Comparison of ENCODE assay signal across 11 cellular contexts in the genomic region with DNA sequence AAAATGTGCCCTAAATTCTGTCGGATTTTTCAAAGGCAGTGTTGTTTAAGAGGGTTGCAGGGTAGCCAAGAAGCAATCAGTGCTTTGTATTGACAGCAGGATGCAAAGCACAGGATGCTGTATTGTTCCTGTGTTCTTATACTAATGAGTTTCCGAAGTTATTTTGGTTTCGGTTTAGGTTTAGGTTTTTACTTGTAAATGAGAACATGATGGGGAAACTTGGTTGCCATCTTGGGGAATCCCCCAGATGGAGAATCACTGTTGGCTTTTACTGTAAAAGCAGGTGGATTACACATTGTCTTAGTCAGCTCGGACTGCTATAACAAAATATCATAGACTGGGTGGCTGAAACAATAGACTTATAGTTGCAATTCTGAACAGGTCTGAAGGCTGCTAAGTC.
A peak's percentile ranks its signal among the peaks of the same experiment; 100 is the strongest.
DNase-seq lines count a peak whose midpoint lies in the region; ATAC-seq, FAIRE-seq and TF ChIP-seq lines count a peak whose summit lies in the region.
"Had no signal": no experiment of that assay in that cellular context is flagged by ENCODE, and none has a peak within 500 bp of the region (broad histone marks: within the 10 kb centered on the region; RNA-seq: fewer than 3 reads in every experiment).

No MANE protein-coding gene starts in this region.

- H3K4me3 Mint-ChIP-seq in naive thymus-derived CD4-positive, alpha-beta T cell = peak overlapping the region in 1 of 10 donors; percentile 16
- H3K4me3 Mint-ChIP-seq: CD8-positive, alpha-beta T cell had no signal

- no peaks in the 10 kb centered on the region for H3K27me3 ChIP-seq in OCI-LY3 (ENCODE audit: low read depth, low read length)
- no peaks in the 10 kb centered on the region for H3K27me3 ChIP-seq in naive thymus-derived CD4-positive, alpha-beta T cell (ENCODE audit: control insufficient read depth in 2 of 2, insufficient read depth in 2 of 2, low read length in 2 of 2)

- no peak for TF ChIP-seq CTCF in OCI-LY3 (IDR thresholded peaks at IDR 0.05; ENCODE audit: low read depth, low read length)

- H3K4me1 ChIP-seq in OCI-LY3 (ENCODE audit: low read length) = peaks cover 48% of the 10 kb centered on the region
- no peaks in the 10 kb centered on the region for H3K4me1 ChIP-seq in naive thymus-derived CD4-positive, alpha-beta T cell (ENCODE audit: control insufficient read depth in 2 of 2, insufficient read depth in 2 of 2, low read length in 2 of 2)

- H3K27ac Mint-ChIP-seq in naive thymus-derived CD4-positive, alpha-beta T cell = no peak overlapping the region
- H3K27ac Mint-ChIP-seq: CD8-positive, alpha-beta T cell had no signal

- POLR2A ChIA-PET in naive thymus-derived CD4-positive, alpha-beta T cell (lab: Charles Lee) = no interaction called here

- CTCF ChIA-PET in naive thymus-derived CD4-positive, alpha-beta T cell (lab: Charles Lee) = no interaction called here

- peak overlapping the region; percentile 26; the same call in 1 of the 2 replicates for H3K27ac ChIP-seq in OCI-LY3 (ENCODE audit: low read length)
- no peak overlapping the region for H3K27ac ChIP-seq in naive thymus-derived CD4-positive, alpha-beta T cell (ENCODE audit: low read depth, low read length)

- H3K9ac ChIP-seq in OCI-LY3 (ENCODE audit: low read length) = no peak overlapping the region; the same call in 1 of the 2 replicates

- peak overlapping the region; percentile 61 for H3K4me2 ChIP-seq in OCI-LY3 (ENCODE audit: low read length)

- intact Hi-C loops in naive thymus-derived CD4-positive, alpha-beta T cell (cut with micrococcal nuclease) = no loop called here

- peak; percentile 56 for FAIRE-seq in GM18507 (lab: Jason Lieb, UNC)

- H3K4me1 Mint-ChIP-seq in naive thymus-derived CD4-positive, alpha-beta T cell = no peaks in the 10 kb centered on the region

- H3K4me3 ChIP-seq in OCI-LY3 (ENCODE audit: low read length) = peak overlapping the region; percentile 47
- H3K4me3 ChIP-seq in naive thymus-derived CD4-positive, alpha-beta T cell (ENCODE audit: low read length) = no peak overlapping the region

- H3K9me3 ChIP-seq in OCI-LY3 (ENCODE audit: insufficient read depth, low read length) = no peaks in the 10 kb centered on the region
- H3K9me3 ChIP-seq in naive thymus-derived CD4-positive, alpha-beta T cell (ENCODE audit: control insufficient read depth in 2 of 3, low read length in 3 of 3) = no peaks in the 10 kb centered on the region

- peaks cover 0 to 6% (median 0%) of the 10 kb centered on the region in 11 donors for H3K9me3 Mint-ChIP-seq in naive thymus-derived CD4-positive, alpha-beta T cell
- H3K9me3 Mint-ChIP-seq: CD8-positive, alpha-beta T cell had no signal

- no peaks in the 10 kb centered on the region for H4K20me1 ChIP-seq in OCI-LY3 (ENCODE audit: insufficient read depth, low read length)

- DNase-seq in GM18507 (ENCODE audit: extremely low spot score, insufficient read length, low read depth) = no peak
- no peak for DNase-seq in activated CD8-positive, alpha-beta memory T cell treated with anti-CD3 and anti-CD28 coated beads for 24 hours
- no peak for DNase-seq in RPMI8226
- DNase-seq in naive thymus-derived CD4-positive, alpha-beta T cell = no peak
- DNase-seq in amygdala (lab: John Stamatoyannopoulos, UW) = no peak
- DNase-seq: CD8-positive, alpha-beta T cell; stimulated activated CD4-positive, alpha-beta T cell treated with anti-CD3 and anti-CD28 coated beads, Interleukin-2, amount 100 ng/mL, for 24 hours; trophoblast cell had no signal

- ATAC-seq in GM19397 (IDR thresholded peaks at IDR 0.05; ENCODE audit: unreplicated experiment) (peak; percentile 86), HG02970 (IDR thresholded peaks at IDR 0.05; ENCODE audit: low FRiP score, unreplicated experiment) (peak; percentile 53)
- no peak for ATAC-seq in naive thymus-derived CD4-positive, alpha-beta T cell
- ATAC-seq: CD8-positive, alpha-beta T cell had no signal

- H3K79me2 ChIP-seq in OCI-LY3 (ENCODE audit: low read length) = no peaks in the 10 kb centered on the region

- H3K36me3 ChIP-seq in OCI-LY3 (replicated peaks; ENCODE audit: low read depth, low read length) = no peaks in the 10 kb centered on the region
- H3K36me3 ChIP-seq in naive thymus-derived CD4-positive, alpha-beta T cell (ENCODE audit: control insufficient read depth in 2 of 3, insufficient read depth in 3 of 3, low read length in 3 of 3) = no peaks in the 10 kb centered on the region

- H3K27me3 Mint-ChIP-seq in naive thymus-derived CD4-positive, alpha-beta T cell = no peaks in the 10 kb centered on the region

- no peaks in the 10 kb centered on the region for H3K36me3 Mint-ChIP-seq in naive thymus-derived CD4-positive, alpha-beta T cell
- H3K36me3 Mint-ChIP-seq: CD8-positive, alpha-beta T cell had no signal

- no peak overlapping the region; the same call in 1 of the 2 replicates for H2AFZ ChIP-seq in OCI-LY3 (ENCODE audit: low read depth, low read length)
